ENCODE assay signal across 19 cellular contexts in genomic region chr6:27546522-27546921, GRCh38.
"Had no signal": no experiment of that assay in that cellular context is flagged by ENCODE, and none has a peak within 500 bp of the region (broad histone marks: within the 10 kb centered on the region; RNA-seq: fewer than 3 reads in every experiment).

No MANE protein-coding gene starts in this region.

- DNase-seq: effector memory CD4-positive, alpha-beta T cell; gastrocnemius medialis; immature natural killer cell; left cardiac atrium; left ventricle myocardium inferior; lower lobe of right lung; natural killer cell; psoas muscle; retina; right lobe of liver; stimulated activated CD4-positive, alpha-beta T cell treated with anti-CD3 and anti-CD28 coated beads, Interleukin-4, amount 100 ng/mL, for 24 hours; tibial artery; upper lobe of left lung; uterus had no signal

- H3K27ac ChIP-seq: esophagus muscularis mucosa, gastrocnemius medialis, left ventricle myocardium inferior, lower lobe of right lung, neutrophil, psoas muscle, right lobe of liver, tibial artery, upper lobe of left lung, uterus had no signal

- ATAC-seq: gastrocnemius medialis; left cardiac atrium; lower lobe of right lung; natural killer cell; psoas muscle; right lobe of liver; stimulated activated memory B cell treated with anti-CD40 and anti-IgM and Interleukin-4, amounts not matched to agents 10 μg/mL and 1 μg/mL and 100 μg/mL, for 72 hours had no signal

- H3K36me3 ChIP-seq: esophagus muscularis mucosa, gastrocnemius medialis, left ventricle myocardium inferior, lower lobe of right lung, neutrophil, right lobe of liver, tibial artery, upper lobe of left lung, uterus had no signal

- H3K4me3 ChIP-seq: esophagus muscularis mucosa, gastrocnemius medialis, left ventricle myocardium inferior, lower lobe of right lung, psoas muscle, right lobe of liver, tibial artery, upper lobe of left lung, uterus had no signal

- H3K9me3 ChIP-seq: esophagus muscularis mucosa, gastrocnemius medialis, lower lobe of right lung, neutrophil, psoas muscle, right lobe of liver, uterus had no signal

- H3K4me1 ChIP-seq: gastrocnemius medialis, lower lobe of right lung, psoas muscle, right lobe of liver, uterus had no signal

- H3K36me3 Mint-ChIP-seq: memory B cell; mesothelial cell of epicardium; stimulated activated memory B cell treated with anti-CD40 and anti-IgM and Interleukin-4, amounts not matched to agents 10 μg/mL and 1 μg/mL and 100 μg/mL, for 72 hours had no signal

- H3K4me3 Mint-ChIP-seq: memory B cell; natural killer cell; stimulated activated memory B cell treated with anti-CD40 and anti-IgM and Interleukin-4, amounts not matched to agents 10 μg/mL and 1 μg/mL and 100 μg/mL, for 72 hours had no signal

- H3K27ac Mint-ChIP-seq: immature natural killer cell; memory B cell; mesothelial cell of epicardium; natural killer cell; stimulated activated memory B cell treated with anti-CD40 and anti-IgM and Interleukin-4, amounts not matched to agents 10 μg/mL and 1 μg/mL and 100 μg/mL, for 72 hours had no signal

- H3K9me3 Mint-ChIP-seq: mesothelial cell of epicardium had no signal
